In genomic region chr5:55485073-55485472, GRCh38 we compare ENCODE assay signal across 16 cellular contexts. TPM values are rescaled to one million over a fixed set of nuclear protein-coding genes. Genes with fewer than 3 reads are reported as not detected.
DNase-seq lines count a peak whose midpoint lies in the region; ATAC-seq, FAIRE-seq and TF ChIP-seq lines count a peak whose summit lies in the region.
"Had no signal": no experiment of that assay in that cellular context is flagged by ENCODE, and none has a peak within 500 bp of the region (broad histone marks: within the 10 kb centered on the region; RNA-seq: fewer than 3 reads in every experiment).

No MANE protein-coding gene starts in this region.

- no peak overlapping the region for H3K4me3 ChIP-seq in iPS DF 6.9 (ENCODE audit: low read length)

- ATAC-seq in omental fat pad (ENCODE audit: low FRiP score), result no peak

- H3K9me3 ChIP-seq in iPS DF 6.9 (ENCODE audit: control insufficient read depth, insufficient read depth, low read length), result no peaks in the 10 kb centered on the region
- H3K9me3 ChIP-seq: BE2C had no signal

- H3K36me3 ChIP-seq in iPS DF 6.9 (ENCODE audit: control insufficient read depth, insufficient read depth, low read length), result no peaks in the 10 kb centered on the region
- H3K36me3 ChIP-seq: BE2C had no signal

- TF ChIP-seq POLR2A in GM12892 (IDR thresholded peaks at IDR 0.05; ENCODE audit: low read depth, low read length), result no peak

- peaks cover 5% of the 10 kb centered on the region; the same call in 1 of the 2 replicates for H3K4me1 ChIP-seq in iPS DF 6.9 (ENCODE audit: control insufficient read depth, insufficient read depth, low read length)
- H3K4me1 ChIP-seq: BE2C had no signal

- H3K27ac ChIP-seq in iPS DF 6.9 (ENCODE audit: low read length), result peak overlapping the region; percentile 20

- DNase-seq in GM12892 (ENCODE audit: insufficient read length), result no peak
- peak; percentile 15 for DNase-seq in NCI-H69 (lab: John Stamatoyannopoulos, UW)
- peak; percentile 52 for DNase-seq in iPS DF 6.9 (ENCODE audit: low read depth, low spot score)
- peak; percentile 47 for DNase-seq in left kidney (ENCODE audit: low read depth, low spot score)
- DNase-seq in dedifferentiated amniotic fluid mesenchymal stem cell (ENCODE audit: extremely low spot score), result no peak
- no peak for DNase-seq in omental fat pad (ENCODE audit: low spot score)
- DNase-seq in NCI-H1417 treated with DMSO at 0.1 percent for 48 hours (lab: John Stamatoyannopoulos, UW), result no peak
- DNase-seq: BE2C; CD4-positive, CD25-positive, alpha-beta regulatory T cell; COR-L47; Karpas-422; NCI-H1436; NCI-H1930; NCI-H526 treated with DMSO at 0.1 percent for 48 hours; Right ventricle myocardium superior had no signal

- no CpG with 5 or more reads among the region's 3 CpGs for WGBS in iPS DF 6.9 (ENCODE audit: insufficient coverage, insufficient read length)

- H3K27me3 ChIP-seq in iPS DF 6.9 (ENCODE audit: control insufficient read depth, insufficient read depth, low read length), result no peaks in the 10 kb centered on the region
- H3K27me3 ChIP-seq: BE2C had no signal

- FAIRE-seq in GM12892 (lab: Jason Lieb, UNC), result peak; percentile 46
- FAIRE-seq: RCC 7860 had no signal

- TF ChIP-seq CTCF in omental fat pad (IDR thresholded peaks at IDR 0.05), result no peak

RNA-seq across cellular contexts. Expression of gene PLPP1, which starts 49.7 kb away (rescaled TPM):
- 2.1 TPM for polyA plus RNA-seq in GM12892 (2012; ENCODE audit: missing spikeins)
- total RNA-seq in omental fat pad, result 100 to 1,000 TPM; 248 to 593 (median 409) TPM

Comparison
In these comparisons a context has a peak if more than half of its experiments do, and no peak if none do; other contexts are left out.
1. DNase-seq: peak in NCI-H69 (single experiment), iPS DF 6.9 (single experiment) and left kidney (single experiment); none in GM12892 (single experiment), dedifferentiated amniotic fluid mesenchymal stem cell (single experiment), omental fat pad (single experiment) and NCI-H1417 treated with DMSO at 0.1 percent for 48 hours (single experiment).